8 cellular contexts compared by ENCODE assay signal in the genomic region with DNA sequence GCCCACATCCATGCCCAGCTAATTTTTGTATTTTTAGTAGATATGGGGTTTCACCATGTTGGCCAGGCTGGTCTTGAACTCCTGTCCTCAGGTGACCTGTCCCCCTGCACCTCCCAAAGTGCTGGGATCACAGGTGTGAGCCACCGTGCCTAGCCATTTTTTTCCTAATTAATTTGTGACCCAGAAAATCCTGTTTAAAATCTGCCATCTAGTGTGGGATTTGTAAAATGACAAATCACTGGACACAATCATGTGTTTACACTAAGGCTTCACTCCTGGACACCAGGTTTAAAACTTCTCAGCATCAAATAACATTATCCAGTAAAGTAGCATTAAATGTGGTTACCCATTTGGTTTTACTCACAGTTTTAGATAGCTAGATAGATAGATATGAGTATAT. TPM values are rescaled to one million over a fixed set of nuclear protein-coding genes. Genes with fewer than 3 reads are reported as not detected.
DNase-seq lines count a peak whose midpoint lies in the region; ATAC-seq and TF ChIP-seq lines count a peak whose summit lies in the region.

No MANE protein-coding gene starts in this region.

- H3K27ac ChIP-seq in heart right ventricle, result no peak overlapping the region
- H3K27ac ChIP-seq in upper lobe of right lung, result no peak overlapping the region

- DNase-seq in heart right ventricle (no peak), Right ventricle myocardium superior (no peak), NCI-H82 treated with DMSO at 0.1 percent for 48 hours (lab: John Stamatoyannopoulos, UW; ENCODE audit: unreplicated experiment) (peak; percentile 17), erythroblast (lab: John Stamatoyannopoulos, UW) (peak; percentile 7 to 30), upper lobe of right lung (peak; percentile 5), DMS79 (lab: John Stamatoyannopoulos, UW) (no peak)

- no peaks in the 10 kb centered on the region for H3K9me3 ChIP-seq in heart right ventricle
- no peaks in the 10 kb centered on the region for H3K9me3 ChIP-seq in upper lobe of right lung

- intact Hi-C loops in heart right ventricle (cut with DNase I) (loop anchor here in 7 of 10 donors (5.0 to 10.0 kb wide), 2 partner anchors 152 to 154 kb away; no protein-coding TSS in a partner anchor), Right ventricle myocardium superior (cut with DNase I) (no loop called here), upper lobe of right lung (cut with DNase I) (no loop called here)

- 10 to 11% methylated on average over 1 of the region's 1 CpG for WGBS in heart right ventricle, 2 donors

- H3K27me3 ChIP-seq in heart right ventricle (no peaks in the 10 kb centered on the region), upper lobe of right lung (no peaks in the 10 kb centered on the region)

- ATAC-seq in heart right ventricle (no peak), Right ventricle myocardium superior (ENCODE audit: poor library complexity) (no peak), upper lobe of right lung (no peak), HG02970 (IDR thresholded peaks at IDR 0.05; ENCODE audit: low FRiP score, unreplicated experiment) (no peak), HG02885 (IDR thresholded peaks at IDR 0.05; ENCODE audit: poor library complexity, unreplicated experiment) (no peak)

- H3K4me1 ChIP-seq in heart right ventricle (no peaks in the 10 kb centered on the region), upper lobe of right lung (no peaks in the 10 kb centered on the region)

- no peak overlapping the region for H3K4me3 ChIP-seq in heart right ventricle
- H3K4me3 ChIP-seq in upper lobe of right lung, result no peak overlapping the region

- TF ChIP-seq CTCF in heart right ventricle (IDR thresholded peaks at IDR 0.05), result peak in 5 of 9 donors; percentile 32 to 47 (median 41)
- no peak for TF ChIP-seq CTCF in upper lobe of right lung (IDR thresholded peaks at IDR 0.05)

- H3K36me3 ChIP-seq in heart right ventricle, result no peaks in the 10 kb centered on the region
- no peaks in the 10 kb centered on the region for H3K36me3 ChIP-seq in upper lobe of right lung

- TF ChIP-seq POLR2A in erythroblast (IDR thresholded peaks at IDR 0.05; ENCODE audit: low read length), result no peak

RNA-seq across cellular contexts. Expression of gene KDM4C, which starts 18.6 kb away (rescaled TPM):
- total RNA-seq in heart right ventricle (10 to 100 TPM; 12.2 to 18.2 (median 14.9) TPM), Right ventricle myocardium superior (14.2 TPM), upper lobe of right lung (37.2 TPM)
- polyA plus RNA-seq in heart right ventricle, result 1 to 10 TPM; 6.1 to 7.5 TPM

Comparison
In these comparisons a context has a peak if more than half of its experiments do, and no peak if none do; other contexts are left out.
1. intact Hi-C loops: an anchor here in heart right ventricle (5.0 to 10.0 kb wide); none called in Right ventricle myocardium superior and upper lobe of right lung.
2. DNase-seq: peak in NCI-H82 treated with DMSO at 0.1 percent for 48 hours (single experiment), erythroblast (2 of 2) and upper lobe of right lung (single experiment); none in heart right ventricle (0 of 2), Right ventricle myocardium superior (single experiment) and DMS79 (single experiment).